ENCODE assay signal across 1 cellular context in genomic region chr10:95532536-95532935, GRCh38.
TF ChIP-seq lines count a peak whose summit lies in the region.

No MANE protein-coding gene starts in this region.

TF ChIP-seq in WTC11, 78 proteins besides CTCF, POLR2A, EP300 and RAD21:
- TF ChIP-seq ERG (CRISPR knock-in tag; IDR thresholded peaks at IDR 0.05) (no peak), E2F1 (CRISPR knock-in tag; IDR thresholded peaks at IDR 0.05) (no peak), TCF7 (CRISPR knock-in tag; IDR thresholded peaks at IDR 0.05; ENCODE audit: low read depth) (no peak)
